ENCODE assay signal across 8 cellular contexts in genomic region chr1:84478876-84479868, GRCh38. TPM values are rescaled to one million over a fixed set of nuclear protein-coding genes. Genes with fewer than 3 reads are reported as not detected.
DNase-seq lines count a peak whose midpoint lies in the region; ATAC-seq and TF ChIP-seq lines count a peak whose summit lies in the region.

RPF1 (plus strand) TSS chr1:84479266; CDS start chr1:84479282, 16 bp downstream.

- ATAC-seq in SK-N-SH treated with all-trans-retinoic acid at 6 μM for 48 hours: peak; percentile 99
- ATAC-seq in omental fat pad (ENCODE audit: low FRiP score): peak; percentile 89

- TF ChIP-seq CTCF in HFF-Myc (IDR thresholded peaks at IDR 0.05; ENCODE audit: low read depth, low read length, missing control alignments) (no peak), omental fat pad (IDR thresholded peaks at IDR 0.05) (no peak)

- peak within 1 kb of the TSS; percentile 100 for H3K4me3 Mint-ChIP-seq in activated naive CD4-positive, alpha-beta T cell treated with anti-CD3 and anti-CD28 coated beads, Interleukin-2, amount 50 U/mL, for 24 hours

- peak within 1 kb of the TSS; percentile 63 for H3K4me3 ChIP-seq in HFF-Myc (replicated peaks; ENCODE audit: low read depth, low read length)

- H3K27ac ChIP-seq in temporal lobe (ENCODE audit: low read depth, low read length): no peak within 1 kb of the TSS

- DNase-seq in GM04504 (ENCODE audit: low read depth): peak; percentile 57
- peak; percentile 72 for DNase-seq in HFF-Myc (ENCODE audit: extremely low read depth, low read depth)
- DNase-seq in MV-4-11 (lab: John Stamatoyannopoulos, UW): peak; percentile 81
- peak; percentile 78 for DNase-seq in glomerular visceral epithelial cell (ENCODE audit: extremely low spot score)
- peak; percentile 35 for DNase-seq in omental fat pad (ENCODE audit: low spot score)

- H3K4me1 Mint-ChIP-seq in activated naive CD4-positive, alpha-beta T cell treated with anti-CD3 and anti-CD28 coated beads, Interleukin-2, amount 50 U/mL, for 24 hours: peaks cover 45% of the 10 kb centered on the region

- H3K27me3 Mint-ChIP-seq in activated naive CD4-positive, alpha-beta T cell treated with anti-CD3 and anti-CD28 coated beads, Interleukin-2, amount 50 U/mL, for 24 hours: peaks cover 18% of the 10 kb centered on the region

- H3K27ac Mint-ChIP-seq in activated naive CD4-positive, alpha-beta T cell treated with anti-CD3 and anti-CD28 coated beads, Interleukin-2, amount 50 U/mL, for 24 hours: peak within 1 kb of the TSS; percentile 98

- peaks cover 28% of the 10 kb centered on the region for H3K36me3 Mint-ChIP-seq in activated naive CD4-positive, alpha-beta T cell treated with anti-CD3 and anti-CD28 coated beads, Interleukin-2, amount 50 U/mL, for 24 hours

- peaks cover 15% of the 10 kb centered on the region for H3K9me3 Mint-ChIP-seq in activated naive CD4-positive, alpha-beta T cell treated with anti-CD3 and anti-CD28 coated beads, Interleukin-2, amount 50 U/mL, for 24 hours

TF ChIP-seq in SK-N-SH treated with all-trans-retinoic acid at 6 μM for 48 hours, 23 proteins besides CTCF, POLR2A, EP300 and RAD21:
- TF ChIP-seq ZFP30 (CRISPR knock-in tag; IDR thresholded peaks at IDR 0.05) (no peak), TCF4 (CRISPR knock-in tag; IDR thresholded peaks at IDR 0.05; ENCODE audit: borderline replicate concordance) (no peak), GLIS3 (CRISPR knock-in tag; IDR thresholded peaks at IDR 0.05) (no peak), ESRRG (CRISPR knock-in tag; IDR thresholded peaks at IDR 0.05) (no peak), CREB5 (CRISPR knock-in tag; IDR thresholded peaks at IDR 0.05; ENCODE audit: low read depth) (no peak), ARNTL (CRISPR knock-in tag; IDR thresholded peaks at IDR 0.05; ENCODE audit: borderline replicate concordance, low read depth) (no peak), CSRNP3 (CRISPR knock-in tag; IDR thresholded peaks at IDR 0.05) (no peak), OSR1 (CRISPR knock-in tag; IDR thresholded peaks at IDR 0.05) (no peak; the same call in 1 of the 2 replicates), POU6F1 (CRISPR knock-in tag; IDR thresholded peaks at IDR 0.05; ENCODE audit: borderline replicate concordance, low read depth) (0 out of 2 replicates have a peak, but pooled peaks have one; percentile 44), ZNF565 (CRISPR knock-in tag; conservative IDR thresholded peaks at IDR 0.05; ENCODE audit: low read depth) (no peak), ZFP3 (CRISPR knock-in tag; IDR thresholded peaks at IDR 0.05) (peak; percentile 82), ZC3H10 (CRISPR knock-in tag; IDR thresholded peaks at IDR 0.05) (no peak), ISL1 (CRISPR knock-in tag; IDR thresholded peaks at IDR 0.05) (peak; percentile 52; the same call in 1 of the 2 replicates), BACH2 (CRISPR knock-in tag; IDR thresholded peaks at IDR 0.05; ENCODE audit: borderline replicate concordance) (no peak), TSHZ2 (CRISPR knock-in tag; IDR thresholded peaks at IDR 0.05) (0 out of 2 replicates have a peak, but pooled peaks have one; percentile 61), CSDC2 (CRISPR knock-in tag; IDR thresholded peaks at IDR 0.05) (0 out of 2 replicates have a peak, but pooled peaks have one; percentile 30), ZNF8 (CRISPR knock-in tag; IDR thresholded peaks at IDR 0.05) (no peak), PATZ1 (CRISPR knock-in tag; IDR thresholded peaks at IDR 0.05; ENCODE audit: borderline replicate concordance) (no peak), SNAI2 (CRISPR knock-in tag; IDR thresholded peaks at IDR 0.05) (no peak), ZNF70 (CRISPR knock-in tag; IDR thresholded peaks at IDR 0.05) (no peak), TOX (CRISPR knock-in tag; IDR thresholded peaks at IDR 0.05; ENCODE audit: borderline replicate concordance) (no peak), PPARA (CRISPR knock-in tag; IDR thresholded peaks at IDR 0.05; ENCODE audit: borderline replicate concordance) (peak; percentile 73; the same call in 1 of the 2 replicates), RARB (CRISPR knock-in tag; IDR thresholded peaks at IDR 0.05) (no peak)

RNA-seq across cellular contexts. Expression of gene RPF1, which starts in this region (rescaled TPM):
- total RNA-seq in omental fat pad (10 to 100 TPM; 24.9 to 45.6 (median 30.7) TPM), temporal lobe (20.9 TPM)
